In genomic region chr22:35524966-35525686, GRCh38 we compare ENCODE assay signal across 14 cellular contexts. TPM values are rescaled to one million over a fixed set of nuclear protein-coding genes. Genes with fewer than 3 reads are reported as not detected.
DNase-seq lines count a peak whose midpoint lies in the region; ATAC-seq and TF ChIP-seq lines count a peak whose summit lies in the region.
"Had no signal": no experiment of that assay in that cellular context is flagged by ENCODE, and none has a peak within 500 bp of the region (broad histone marks: within the 10 kb centered on the region; RNA-seq: fewer than 3 reads in every experiment).

No MANE protein-coding gene starts in this region.

- H3K4ac ChIP-seq in IMR-90 (ENCODE audit: low read depth, low read length): no peak overlapping the region

- no CpG with 5 or more reads among the region's 14 CpGs for WGBS in IMR-90 (ENCODE audit: extremely low coverage in 2 of 2, insufficient read length in 1 of 2), 2 experiments

- no peak overlapping the region for H2AK9ac ChIP-seq in IMR-90 (replicated peaks; ENCODE audit: low read depth, low read length, poor library complexity)

- H3K9me3 ChIP-seq in A673 (ENCODE audit: low read depth, low read length, poor library complexity, severe bottlenecking): no peaks in the 10 kb centered on the region
- peaks cover 3% of the 10 kb centered on the region; the same call in 1 of the 2 replicates for H3K9me3 ChIP-seq in IMR-90 (ENCODE audit: control insufficient read depth, insufficient read depth, low read length)

- H3K18ac ChIP-seq in IMR-90 (ENCODE audit: low read depth, low read length): no peak overlapping the region

- H3K27me3 Mint-ChIP-seq in activated T-cell treated with anti-CD3 and anti-CD28 coated beads, Interleukin-2, amount 50 U/mL, for 4 hours (ENCODE audit: low read depth): peaks cover 13% of the 10 kb centered on the region

- H3K56ac ChIP-seq in IMR-90 (ENCODE audit: extremely low read depth, insufficient read depth, low read length): no peak overlapping the region

- H3K36me3 ChIP-seq in A673 (ENCODE audit: insufficient read depth, low read length, poor library complexity, severe bottlenecking): no peaks in the 10 kb centered on the region
- H3K36me3 ChIP-seq in IMR-90 (ENCODE audit: control insufficient read depth, insufficient read depth, low read length): no peaks in the 10 kb centered on the region

- POLR2A ChIA-PET in A673 (lab: Charles Lee; ENCODE audit: low non-redundant PET) (interaction anchor here (0.6 to 0.7 kb wide), 2 partner anchors 15 to 25 kb away, joined by 3 read pairs; no protein-coding TSS in a partner anchor), IMR-90 (lab: Charles Lee; ENCODE audit: unreplicated experiment) (no interaction called here)

- H3K27ac ChIP-seq in A673 (ENCODE audit: low read depth, low read length, poor library complexity, severe bottlenecking): no peak overlapping the region
- no peak overlapping the region for H3K27ac ChIP-seq in IMR-90 (ENCODE audit: insufficient read depth, low read length)

- H3K4me1 ChIP-seq in A673 (ENCODE audit: insufficient read depth, low read length, poor library complexity, severe bottlenecking) (peaks cover 22% of the 10 kb centered on the region), IMR-90 (ENCODE audit: control insufficient read depth, insufficient read depth, low read length) (peaks cover 3% of the 10 kb centered on the region; the same call in 1 of the 2 replicates)

- no peak overlapping the region for H4K8ac ChIP-seq in IMR-90 (ENCODE audit: low read depth in 2 of 2, low read length in 2 of 2)

- no peak overlapping the region for H4K5ac ChIP-seq in IMR-90 (ENCODE audit: low read depth, low read length)

- TF ChIP-seq CTCF in A673 (conservative IDR thresholded peaks at IDR 0.05; ENCODE audit: low read depth, low read length) (no peak), IMR-90 (conservative IDR thresholded peaks at IDR 0.05; ENCODE audit: low read depth, low read length) (no peak)

- H3K9me1 ChIP-seq in IMR-90 (ENCODE audit: insufficient read depth, low read length): no peaks in the 10 kb centered on the region

- H3K4me3 ChIP-seq in A673 (ENCODE audit: low read depth, low read length, poor library complexity, severe bottlenecking) (no peak overlapping the region), IMR-90 (ENCODE audit: insufficient read depth, low read depth, low read length) (no peak overlapping the region)

- BruUV-seq in A673 (replicated peaks; lab: Mats Ljungman, UMichigan) (no TSS peak), IMR-90 (replicated peaks; lab: Mats Ljungman, UMichigan) (no TSS peak)

- no peak overlapping the region for H3K14ac ChIP-seq in IMR-90 (replicated peaks; ENCODE audit: low read depth, low read length)

- no peak overlapping the region for H2BK120ac ChIP-seq in IMR-90 (ENCODE audit: low read depth, low read length)

- DNase-seq in A673 (ENCODE audit: low spot score) (peak; percentile 52), IMR-90 (no peak), SK-N-DZ (ENCODE audit: low spot score) (peak; percentile 81), left kidney (ENCODE audit: low read depth, low spot score) (peak; percentile 62), erythroblast (lab: John Stamatoyannopoulos, UW) (no peak)
- no peak for DNase-seq in stimulated activated naive CD4-positive, alpha-beta T cell (lab: John Stamatoyannopoulos, UW)
- DNase-seq in activated T-cell treated with anti-CD3 and anti-CD28 coated beads, Interleukin-2, amount 50 U/mL, for 4 hours: no peak
- DNase-seq: AML-193, H9, immature natural killer cell, KG1, natural killer cell had no signal

- no peaks in the 10 kb centered on the region for H3K36me3 Mint-ChIP-seq in activated T-cell treated with anti-CD3 and anti-CD28 coated beads, Interleukin-2, amount 50 U/mL, for 4 hours (ENCODE audit: insufficient read depth)
- H3K36me3 Mint-ChIP-seq: natural killer cell had no signal

- no peak overlapping the region for H2BK5ac ChIP-seq in IMR-90 (ENCODE audit: low read depth, low read length, poor library complexity, severe bottlenecking)

- H3K9me3 Mint-ChIP-seq in activated T-cell treated with anti-CD3 and anti-CD28 coated beads, Interleukin-2, amount 50 U/mL, for 4 hours: peaks cover 5% of the 10 kb centered on the region
- H3K9me3 Mint-ChIP-seq: immature natural killer cell; natural killer cell; T-helper 2 cell treated with Interferon-gamma antibody and Interleukin-4, amounts not matched to agents 5 μg/mL and 100 μg/mL, for 36 hours had no signal

- dilution Hi-C loops in IMR-90 (cut with HindIII; ENCODE audit: low sequenced_read_pairs, unreplicated experiment): no loop called here

- no peak for TF ChIP-seq RAD21 in IMR-90 (IDR thresholded peaks at IDR 0.05; ENCODE audit: low read length)

- no peaks in the 10 kb centered on the region for H3K27me3 ChIP-seq in A673 (replicated peaks; ENCODE audit: insufficient read depth, low read depth, low read length, poor library complexity)
- H3K27me3 ChIP-seq in IMR-90 (ENCODE audit: control insufficient read depth, insufficient read depth, low read length): peaks cover 19% of the 10 kb centered on the region

- CTCF ChIA-PET in A673 (lab: Charles Lee): interaction anchor here (1.2 kb wide), 1 partner anchor 15 kb away, joined by 5 read pairs; the partner anchor contains the start of gene RASD2
- CTCF ChIA-PET in IMR-90 (lab: Yijun Ruan, JAX): no interaction called here

- TF ChIP-seq POLR2A in IMR-90 (IDR thresholded peaks at IDR 0.05; ENCODE audit: low read depth, low read length): no peak
- TF ChIP-seq POLR2A in erythroblast (IDR thresholded peaks at IDR 0.05; ENCODE audit: low read length): no peak

- no peaks in the 10 kb centered on the region for H3K79me1 ChIP-seq in IMR-90 (ENCODE audit: low read depth in 1 of 2, low read length in 2 of 2)

- H3K4me2 ChIP-seq in IMR-90 (ENCODE audit: low read depth, low read length): no peak overlapping the region

- intact Hi-C loops in A673 (cut with micrococcal nuclease; ENCODE audit: unreplicated experiment) (no loop called here), IMR-90 (cut with micrococcal nuclease) (no loop called here)

- no peak overlapping the region for H3K4me3 Mint-ChIP-seq in activated T-cell treated with anti-CD3 and anti-CD28 coated beads, Interleukin-2, amount 50 U/mL, for 4 hours
- H3K4me3 Mint-ChIP-seq: H9; immature natural killer cell; natural killer cell; T-helper 2 cell treated with Interferon-gamma antibody and Interleukin-4, amounts not matched to agents 5 μg/mL and 100 μg/mL, for 36 hours had no signal

- no peak overlapping the region for H2BK20ac ChIP-seq in IMR-90 (ENCODE audit: low read depth, low read length)

- no peaks in the 10 kb centered on the region for H3K4me1 Mint-ChIP-seq in activated T-cell treated with anti-CD3 and anti-CD28 coated beads, Interleukin-2, amount 50 U/mL, for 4 hours (ENCODE audit: low read depth)
- H3K4me1 Mint-ChIP-seq: immature natural killer cell, natural killer cell had no signal

- no peak overlapping the region for H3K23ac ChIP-seq in IMR-90 (ENCODE audit: low read depth, low read length)

- in situ Hi-C loops in IMR-90 (cut with MboI; ENCODE audit: low sequenced_read_pairs): no loop called here

- H2BK15ac ChIP-seq in IMR-90 (ENCODE audit: low read depth, low read length): no peak overlapping the region

- no peak overlapping the region for H2AK5ac ChIP-seq in IMR-90 (ENCODE audit: low read depth, low read length)

- peak; percentile 21; the same call in 1 of the 2 replicates for ATAC-seq in IMR-90 (ENCODE audit: low read depth)
- ATAC-seq in activated T-cell treated with anti-CD3 and anti-CD28 coated beads, Interleukin-2, amount 50 U/mL, for 4 hours: no peak
- ATAC-seq in HG03280 (IDR thresholded peaks at IDR 0.05; ENCODE audit: unreplicated experiment): no peak
- ATAC-seq: natural killer cell had no signal

- H2AFZ ChIP-seq in IMR-90 (replicated peaks; ENCODE audit: low read length, poor library complexity): no peak overlapping the region

- H4K20me1 ChIP-seq in IMR-90 (ENCODE audit: insufficient read depth, low read length): no peaks in the 10 kb centered on the region

- no peak overlapping the region for H4K91ac ChIP-seq in IMR-90 (ENCODE audit: insufficient read depth, low read depth, low read length)

- H3K9ac ChIP-seq in IMR-90 (ENCODE audit: low read depth, low read length): no peak overlapping the region

TF ChIP-seq in IMR-90, 13 proteins besides CTCF, POLR2A, EP300 and RAD21 (continues in another document):
- TF ChIP-seq FOS (IDR thresholded peaks at IDR 0.05; ENCODE audit: low read depth, low read length): no peak
- TF ChIP-seq MXI1 (IDR thresholded peaks at IDR 0.05; ENCODE audit: borderline replicate concordance, low read depth, low read length): no peak
- TF ChIP-seq RCOR1 (IDR thresholded peaks at IDR 0.05; ENCODE audit: insufficient replicate concordance, low read length): no peak
- TF ChIP-seq BHLHE40 (IDR thresholded peaks at IDR 0.05; ENCODE audit: low read depth, low read length): no peak
- no peak for TF ChIP-seq USF2 (IDR thresholded peaks at IDR 0.05; ENCODE audit: low read depth, low read length)
- TF ChIP-seq CHD1 (IDR thresholded peaks at IDR 0.05; ENCODE audit: low read depth, low read length): no peak
- TF ChIP-seq CEBPB (IDR thresholded peaks at IDR 0.05; ENCODE audit: low read depth, low read length): no peak
- TF ChIP-seq ELK1 (IDR thresholded peaks at IDR 0.05; ENCODE audit: borderline replicate concordance, low read depth, low read length): no peak

RNA-seq across cellular contexts. Expression of gene RASD2, which starts 15.5 kb away (rescaled TPM):
- total RNA-seq in A673 (2021): 1.3 and 3.1 TPM in 2 replicates
- total RNA-seq in IMR-90 (2012; rRNA removed): under 0.01 TPM in 2 replicates
- polyA plus RNA-seq in IMR-90 (2012; rRNA removed): 0.32 and 0.36 TPM in 2 replicates
- polyA plus RNA-seq in IMR-90 (2012; cell fraction: cytosol; rRNA removed): 0.21 and 0.26 TPM in 2 replicates
- 0.42 and 0.53 TPM in 2 replicates for polyA plus RNA-seq in IMR-90 (2012; cell fraction: nucleus; rRNA removed; ENCODE audit: low replicate concordance)
- polyA plus RNA-seq in SK-N-DZ (2014; cell fraction: cytosol; rRNA removed): not detected in 2 replicates
- not detected in 2 replicates for polyA plus RNA-seq in SK-N-DZ (2014; cell fraction: nucleus; rRNA removed)
- under 1 TPM; 0.08 to 0.14 (median 0.13) TPM for total RNA-seq in activated T-cell treated with anti-CD3 and anti-CD28 coated beads, Interleukin-2, amount 50 U/mL, for 4 hours
- polyA plus RNA-seq: immature natural killer cell had no signal

Comparison
In these comparisons a context has a peak if more than half of its experiments do, and no peak if none do; other contexts are left out.
1. DNase-seq: peak in A673 (single experiment), SK-N-DZ (single experiment) and left kidney (single experiment); none in IMR-90 (single experiment), erythroblast (0 of 2), stimulated activated naive CD4-positive, alpha-beta T cell (0 of 6) and activated T-cell treated with anti-CD3 and anti-CD28 coated beads, Interleukin-2, amount 50 U/mL, for 4 hours (single experiment).